ENCODE assay signal across 1 cellular context in genomic region chr16:87847785-87848675, GRCh38.
A peak's percentile ranks its signal among the peaks of the same experiment; 100 is the strongest.
TF ChIP-seq lines count a peak whose summit lies in the region.

No MANE protein-coding gene starts in this region.

TF ChIP-seq in HepG2, 621 proteins besides CTCF, POLR2A, EP300 and RAD21 (continued from another document and continues in another):
- no peak for TF ChIP-seq AKNA (CRISPR knock-in tag; IDR thresholded peaks at IDR 0.05; ENCODE audit: borderline replicate concordance)
- no peak for TF ChIP-seq ZBTB40 (IDR thresholded peaks at IDR 0.05)
- TF ChIP-seq ZBTB40 (CRISPR knock-in tag; IDR thresholded peaks at IDR 0.05) = no peak
- TF ChIP-seq ZNF572 (CRISPR knock-in tag; IDR thresholded peaks at IDR 0.05) = no peak; the same call in 1 of the 2 replicates
- TF ChIP-seq YEATS4 (CRISPR knock-in tag; IDR thresholded peaks at IDR 0.05; ENCODE audit: borderline replicate concordance) = peak; percentile 77; the same call in 1 of the 2 replicates
- TF ChIP-seq ZNF33A (CRISPR knock-in tag; IDR thresholded peaks at IDR 0.05; ENCODE audit: borderline replicate concordance) = no peak
- peak; percentile 76; the same call in 1 of the 2 replicates for TF ChIP-seq GATA4 (IDR thresholded peaks at IDR 0.05; ENCODE audit: borderline replicate concordance, low read depth)
- 0 out of 2 replicates have a peak, but pooled peaks have one; percentile 62 for TF ChIP-seq ZNF790 (CRISPR knock-in tag; IDR thresholded peaks at IDR 0.05; ENCODE audit: borderline replicate concordance)
- peak; percentile 33; the same call in 1 of the 2 replicates for TF ChIP-seq ZNF121 (CRISPR knock-in tag; IDR thresholded peaks at IDR 0.05)
- TF ChIP-seq KDM4B (CRISPR knock-in tag; IDR thresholded peaks at IDR 0.05) = peak; percentile 94; the same call in 1 of the 2 replicates
- no peak for TF ChIP-seq CERS6 (CRISPR knock-in tag; IDR thresholded peaks at IDR 0.05)
- peak; percentile 54 for TF ChIP-seq GABPB1 (CRISPR knock-in tag; IDR thresholded peaks at IDR 0.05)
- no peak; the same call in 1 of the 2 replicates for TF ChIP-seq KDM5A (IDR thresholded peaks at IDR 0.05; ENCODE audit: borderline replicate concordance, low read length)
- no peak for TF ChIP-seq SOX6 (IDR thresholded peaks at IDR 0.05)
- TF ChIP-seq SOX6 (CRISPR knock-in tag; IDR thresholded peaks at IDR 0.05) = peak; percentile 95
- TF ChIP-seq HMG20B (CRISPR knock-in tag; conservative IDR thresholded peaks at IDR 0.05) = peak; percentile 37
- TF ChIP-seq PCBP2 (optimal IDR thresholded peaks at IDR 0.05; ENCODE audit: low read depth, low read length, poor library complexity, severe bottlenecking) = no peak
- no peak for TF ChIP-seq MTA3 (CRISPR knock-in tag; IDR thresholded peaks at IDR 0.05)
- no peak for TF ChIP-seq TBP (CRISPR knock-in tag; IDR thresholded peaks at IDR 0.05)
- TF ChIP-seq AGO1 (IDR thresholded peaks at IDR 0.05; ENCODE audit: low read depth, low read length, poor library complexity, severe bottlenecking) = peak; percentile 54
- peak; percentile 80 for TF ChIP-seq E2F1 (CRISPR knock-in tag; IDR thresholded peaks at IDR 0.05)
- TF ChIP-seq IKZF1 (IDR thresholded peaks at IDR 0.05) = no peak
- TF ChIP-seq GTF2F1 (IDR thresholded peaks at IDR 0.05; ENCODE audit: low read length) = peak; percentile 30; the same call in 1 of the 2 replicates
- TF ChIP-seq ZNF639 (CRISPR knock-in tag; conservative IDR thresholded peaks at IDR 0.05) = no peak
- TF ChIP-seq ZNF691 (CRISPR knock-in tag; IDR thresholded peaks at IDR 0.05; ENCODE audit: borderline replicate concordance, low read depth) = no peak; the same call in 1 of the 2 replicates
- TF ChIP-seq SKI (IDR thresholded peaks at IDR 0.05; ENCODE audit: partially characterized antibody) = peak; percentile 77
- TF ChIP-seq AHDC1 (CRISPR knock-in tag; IDR thresholded peaks at IDR 0.05; ENCODE audit: borderline replicate concordance) = peak; percentile 89
